ENCODE assay signal across 1 cellular context in the genomic region with DNA sequence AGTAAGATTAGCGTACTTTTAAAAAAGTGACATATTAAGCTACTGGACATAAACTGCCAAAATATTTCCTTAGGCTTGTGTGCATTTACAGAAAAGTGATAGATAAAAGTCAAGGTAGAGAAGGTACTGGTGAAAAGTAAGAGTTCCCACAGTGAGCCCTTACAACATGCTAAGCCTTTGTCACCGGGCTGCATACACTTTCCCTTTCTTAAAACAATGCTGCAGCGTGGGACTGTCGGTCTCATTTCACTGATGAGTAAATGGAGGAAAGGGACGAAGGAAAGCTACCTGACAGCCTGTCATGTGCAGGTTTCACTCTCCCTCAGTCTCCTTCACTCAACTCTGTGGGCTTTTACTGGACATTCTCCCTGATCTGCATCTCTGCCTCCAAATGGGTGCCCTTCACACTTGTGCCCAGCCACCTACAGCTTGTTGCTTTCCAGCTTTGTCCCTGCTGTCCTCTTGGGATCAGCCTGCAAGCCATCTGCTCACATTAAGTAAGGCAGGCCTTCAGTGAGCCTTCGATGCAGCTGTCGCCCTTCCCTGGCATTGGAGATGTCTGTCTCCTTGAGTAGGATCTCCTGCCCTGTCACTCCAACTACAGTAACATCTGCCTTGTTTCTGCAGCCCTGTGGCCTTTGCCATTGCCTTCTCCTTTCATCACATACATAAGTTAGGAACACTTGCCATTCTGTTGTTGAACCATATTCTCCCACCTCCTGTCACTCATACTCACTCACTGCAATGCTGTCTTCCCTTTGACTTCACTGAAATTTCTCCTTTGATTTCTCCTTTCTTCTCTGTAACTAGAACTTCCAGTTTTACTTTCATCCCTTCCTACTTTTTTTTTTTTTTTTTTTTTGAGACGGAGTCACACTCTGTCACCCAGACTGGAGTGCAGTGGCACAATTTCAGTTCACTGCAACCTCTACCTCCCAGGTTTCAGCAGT.
TF ChIP-seq lines count a peak whose summit lies in the region.

No MANE protein-coding gene starts in this region.

TF ChIP-seq in GM12878, 131 proteins besides CTCF, POLR2A, EP300 and RAD21:
- no peak for TF ChIP-seq WRNIP1 (IDR thresholded peaks at IDR 0.05; ENCODE audit: borderline replicate concordance, low read depth, low read length)
- TF ChIP-seq, protein P1, sequence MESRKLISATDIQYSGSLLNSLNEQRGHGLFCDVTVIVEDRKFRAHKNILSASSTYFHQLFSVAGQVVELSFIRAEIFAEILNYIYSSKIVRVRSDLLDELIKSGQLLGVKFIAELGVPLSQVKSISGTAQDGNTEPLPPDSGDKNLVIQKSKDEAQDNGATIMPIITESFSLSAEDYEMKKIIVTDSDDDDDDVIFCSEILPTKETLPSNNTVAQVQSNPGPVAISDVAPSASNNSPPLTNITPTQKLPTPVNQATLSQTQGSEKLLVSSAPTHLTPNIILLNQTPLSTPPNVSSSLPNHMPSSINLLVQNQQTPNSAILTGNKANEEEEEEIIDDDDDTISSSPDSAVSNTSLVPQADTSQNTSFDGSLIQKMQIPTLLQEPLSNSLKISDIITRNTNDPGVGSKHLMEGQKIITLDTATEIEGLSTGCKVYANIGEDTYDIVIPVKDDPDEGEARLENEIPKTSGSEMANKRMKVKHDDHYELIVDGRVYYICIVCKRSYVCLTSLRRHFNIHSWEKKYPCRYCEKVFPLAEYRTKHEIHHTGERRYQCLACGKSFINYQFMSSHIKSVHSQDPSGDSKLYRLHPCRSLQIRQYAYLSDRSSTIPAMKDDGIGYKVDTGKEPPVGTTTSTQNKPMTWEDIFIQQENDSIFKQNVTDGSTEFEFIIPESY (IDR thresholded peaks at IDR 0.05), result no peak
- TF ChIP-seq, protein P2, sequence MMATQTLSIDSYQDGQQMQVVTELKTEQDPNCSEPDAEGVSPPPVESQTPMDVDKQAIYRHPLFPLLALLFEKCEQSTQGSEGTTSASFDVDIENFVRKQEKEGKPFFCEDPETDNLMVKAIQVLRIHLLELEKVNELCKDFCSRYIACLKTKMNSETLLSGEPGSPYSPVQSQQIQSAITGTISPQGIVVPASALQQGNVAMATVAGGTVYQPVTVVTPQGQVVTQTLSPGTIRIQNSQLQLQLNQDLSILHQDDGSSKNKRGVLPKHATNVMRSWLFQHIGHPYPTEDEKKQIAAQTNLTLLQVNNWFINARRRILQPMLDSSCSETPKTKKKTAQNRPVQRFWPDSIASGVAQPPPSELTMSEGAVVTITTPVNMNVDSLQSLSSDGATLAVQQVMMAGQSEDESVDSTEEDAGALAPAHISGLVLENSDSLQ (IDR thresholded peaks at IDR 0.05), result 0 out of 2 replicates have a peak, but pooled peaks have one; percentile 24
